Comparison of ENCODE assay signal across 8 cellular contexts in genomic region chr1:28518000-28518744, GRCh38.
DNase-seq lines count a peak whose midpoint lies in the region; ATAC-seq and TF ChIP-seq lines count a peak whose summit lies in the region.

No MANE protein-coding gene starts in this region.

- TF ChIP-seq CTCF in choroid plexus epithelial cell (conservative IDR thresholded peaks at IDR 0.05; ENCODE audit: low read depth, low read length) = peak; percentile 85

- peak overlapping the region; percentile 75 for H3K4me3 ChIP-seq in choroid plexus epithelial cell (ENCODE audit: low read depth, low read length)

- TF ChIP-seq POLR2A in GM18951 (IDR thresholded peaks at IDR 0.05; ENCODE audit: extremely low read depth, insufficient read depth, insufficient read length) = peak; percentile 86

- peak; percentile 80 for ATAC-seq in HG03175 (IDR thresholded peaks at IDR 0.05; ENCODE audit: unreplicated experiment)

- peak; percentile 82 for DNase-seq in Ammon's horn (ENCODE audit: low spot score)
- peak; percentile 87 for DNase-seq in NCI-H345 (lab: John Stamatoyannopoulos, UW)
- peak; percentile 87 to 92 for DNase-seq in activated CD4-positive, alpha-beta T cell treated with anti-CD3 and anti-CD28 coated beads for 24 hours (ENCODE audit: low read depth in 2 of 2)
- DNase-seq in choroid plexus epithelial cell (ENCODE audit: low read depth) = peak; percentile 85
- peak; percentile 97 for DNase-seq in left kidney (ENCODE audit: low read depth, low spot score)
- DNase-seq in stimulated activated CD4-positive, alpha-beta T cell treated with anti-CD3 and anti-CD28 coated beads, Interleukin-1b, Interleukin-23, amount 100 ng/mL, for 48 hours = peak; percentile 90

- in situ Hi-C loops in GM18951 (cut with MboI; ENCODE audit: low sequenced_read_pairs, unreplicated experiment) = loop anchor here (10.0 kb wide), 1 partner anchor 87 kb away; no protein-coding TSS in a partner anchor

Comparison
In these comparisons a context has a peak if more than half of its experiments do, and no peak if none do; other contexts are left out.
1. Peak in every context shown above with its lines: DNase-seq, ATAC-seq and H3K4me3 ChIP-seq.